In the genomic region with DNA sequence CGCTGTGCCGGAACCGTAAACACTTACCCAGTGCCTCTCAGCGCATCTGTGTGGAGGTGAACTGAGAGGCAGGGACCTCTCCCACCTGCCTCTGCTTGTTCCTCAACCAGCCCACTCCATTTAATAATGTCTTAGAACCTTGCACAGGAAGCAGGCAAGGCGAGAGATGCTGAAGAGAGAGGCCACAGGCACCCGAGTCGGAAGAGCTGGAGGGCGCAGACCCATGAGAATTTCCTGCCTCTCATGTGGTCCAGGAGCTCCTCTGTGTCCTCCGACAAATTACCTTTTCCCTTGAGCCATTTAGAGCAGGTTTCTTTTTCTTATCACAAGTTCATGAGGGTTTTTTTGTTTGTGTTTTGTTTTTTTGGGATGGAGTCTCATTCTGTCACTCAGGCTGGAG, we compare ENCODE assay signal across 1 cellular context.
TF ChIP-seq lines count a peak whose summit lies in the region.

No MANE protein-coding gene starts in this region.

TF ChIP-seq in H1, 55 proteins besides CTCF, POLR2A, EP300 and RAD21 (continued from another document):
- TF ChIP-seq JUND (IDR thresholded peaks at IDR 0.05; ENCODE audit: low read length) (no peak), SUZ12 (IDR thresholded peaks at IDR 0.05; ENCODE audit: low read length) (no peak), RNF2 (IDR thresholded peaks at IDR 0.05; ENCODE audit: borderline replicate concordance, low read depth, low read length, missing control alignments, poor library complexity, severe bottlenecking) (no peak), RFX5 (IDR thresholded peaks at IDR 0.05; ENCODE audit: borderline replicate concordance, low read depth, low read length) (no peak), POLR2AphosphoS5 (IDR thresholded peaks at IDR 0.05; ENCODE audit: low read depth, low read length) (no peak)
